8 cellular contexts compared by ENCODE assay signal in the genomic region with DNA sequence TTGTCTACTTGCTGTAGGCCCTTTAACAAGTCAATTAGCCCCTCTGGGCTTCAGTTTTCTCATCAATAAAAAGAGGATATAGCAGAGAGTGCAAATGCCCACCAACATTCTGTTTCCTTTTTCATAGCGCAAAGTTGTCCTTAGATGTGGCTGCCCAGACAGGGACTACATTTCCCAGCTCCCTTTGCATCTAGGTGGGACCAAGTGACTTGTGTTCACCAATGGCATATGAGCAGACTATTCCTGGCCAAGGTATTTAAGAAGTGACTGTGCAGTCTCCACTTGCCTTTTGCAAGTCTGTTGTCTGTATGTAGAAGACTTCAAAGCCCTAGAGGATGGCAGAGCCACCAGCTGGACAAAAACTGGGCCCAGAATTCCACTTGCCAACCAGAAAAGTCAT. TPM values are rescaled to one million over a fixed set of nuclear protein-coding genes. Genes with fewer than 3 reads are reported as not detected.
DNase-seq lines count a peak whose midpoint lies in the region; ATAC-seq and TF ChIP-seq lines count a peak whose summit lies in the region.

No MANE protein-coding gene starts in this region.

- no peaks in the 10 kb centered on the region for H3K9me3 ChIP-seq in NT2/D1 (ENCODE audit: insufficient read depth, low read length)
- H3K9me3 ChIP-seq in upper lobe of right lung = no peaks in the 10 kb centered on the region

- TF ChIP-seq CTCF in fibroblast of the aortic adventitia (IDR thresholded peaks at IDR 0.05; ENCODE audit: insufficient read depth, low read length) = no peak
- TF ChIP-seq CTCF in upper lobe of right lung (IDR thresholded peaks at IDR 0.05) = no peak
- TF ChIP-seq CTCF in nephron progenitor cell (IDR thresholded peaks at IDR 0.05) = no peak

- no peaks in the 10 kb centered on the region for H3K4me1 Mint-ChIP-seq in nephron progenitor cell

- H3K27me3 ChIP-seq in NT2/D1 (ENCODE audit: insufficient read depth, insufficient read length) = no peaks in the 10 kb centered on the region
- H3K27me3 ChIP-seq in upper lobe of right lung = no peaks in the 10 kb centered on the region

- intact Hi-C loops in upper lobe of right lung (cut with DNase I) = no loop called here

- ATAC-seq in upper lobe of right lung = peak; percentile 66
- ATAC-seq in esophagus mucosa = no peak

- H3K27me3 Mint-ChIP-seq in nephron progenitor cell (ENCODE audit: low read depth, poor library complexity) = peaks cover 16% of the 10 kb centered on the region

- H3K36me3 ChIP-seq in NT2/D1 (ENCODE audit: insufficient read depth, insufficient read length, low read length) (no peaks in the 10 kb centered on the region), upper lobe of right lung (no peaks in the 10 kb centered on the region)

- no peak overlapping the region for H3K27ac ChIP-seq in upper lobe of right lung

- H3K4me1 ChIP-seq in NT2/D1 (ENCODE audit: insufficient read depth, insufficient read length) (no peaks in the 10 kb centered on the region), upper lobe of right lung (no peaks in the 10 kb centered on the region)

- no peaks in the 10 kb centered on the region for H3K9me3 Mint-ChIP-seq in nephron progenitor cell

- peak; percentile 5 for DNase-seq in stimulated activated CD4-positive, alpha-beta T cell treated with anti-CD3 and anti-CD28 coated beads, Interleukin-1b, Interleukin-23, amount 100 ng/mL, for 48 hours
- no peak for DNase-seq in stimulated activated CD4-positive, alpha-beta T cell treated with anti-CD3 and anti-CD28 coated beads, Interleukin-4, amount 100 ng/mL, for 24 hours
- DNase-seq in NT2/D1 (ENCODE audit: low read depth, low spot score) (peak; percentile 36), fibroblast of the aortic adventitia (ENCODE audit: low read depth) (peak; percentile 8), upper lobe of right lung (no peak), cerebellum (ENCODE audit: low spot score) (no peak), nephron progenitor cell (no peak)

- H3K4me3 Mint-ChIP-seq in nephron progenitor cell = no peak overlapping the region

- H3K36me3 Mint-ChIP-seq in nephron progenitor cell (ENCODE audit: low read depth) = no peaks in the 10 kb centered on the region

- no peak overlapping the region for H3K4me3 ChIP-seq in NT2/D1 (ENCODE audit: insufficient read length, low read depth)
- no peak overlapping the region for H3K4me3 ChIP-seq in fibroblast of the aortic adventitia (ENCODE audit: low read depth, low read length)
- H3K4me3 ChIP-seq in upper lobe of right lung = no peak overlapping the region

- no peak overlapping the region for H3K9ac ChIP-seq in NT2/D1 (ENCODE audit: insufficient read length, low read depth)

- no peak overlapping the region for H3K27ac Mint-ChIP-seq in nephron progenitor cell

RNA-seq across cellular contexts. Expression of a gene that starts 59.7 kb away (rescaled TPM):
- total RNA-seq in fibroblast of the aortic adventitia (ENCODE audit: low replicate concordance) (not detected in 2 replicates), upper lobe of right lung (0.26 TPM), cerebellum (not detected), esophagus mucosa (not detected)

Comparison
In these comparisons a context has a peak if more than half of its experiments do, and no peak if none do; other contexts are left out.
1. DNase-seq: peak in stimulated activated CD4-positive, alpha-beta T cell treated with anti-CD3 and anti-CD28 coated beads, Interleukin-1b, Interleukin-23, amount 100 ng/mL, for 48 hours (single experiment), NT2/D1 (single experiment) and fibroblast of the aortic adventitia (single experiment); none in stimulated activated CD4-positive, alpha-beta T cell treated with anti-CD3 and anti-CD28 coated beads, Interleukin-4, amount 100 ng/mL, for 24 hours (single experiment), upper lobe of right lung (single experiment), cerebellum (single experiment) and nephron progenitor cell (single experiment).